Comparison of ENCODE assay signal across 22 cellular contexts in the genomic region with DNA sequence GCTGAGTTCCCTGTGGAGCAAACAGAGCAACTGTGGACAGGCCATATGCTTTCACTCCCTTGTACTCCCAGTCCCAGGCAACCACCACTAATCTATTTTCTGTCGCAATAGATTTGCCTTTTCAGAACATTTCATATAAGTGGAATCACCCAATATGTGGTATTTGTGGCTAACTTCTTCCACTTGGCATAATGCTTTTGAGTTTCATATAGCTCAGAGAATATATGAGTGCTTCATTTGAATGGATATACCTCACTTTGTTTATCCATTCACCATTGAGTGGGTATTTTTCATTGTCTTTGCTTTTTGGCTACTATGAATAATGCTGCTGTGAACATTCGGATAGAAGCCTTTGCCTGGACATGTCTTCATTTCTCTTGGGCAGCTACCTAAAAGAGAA.
A peak's percentile ranks its signal among the peaks of the same experiment; 100 is the strongest.
DNase-seq lines count a peak whose midpoint lies in the region; ATAC-seq and TF ChIP-seq lines count a peak whose summit lies in the region.
"Had no signal": no experiment of that assay in that cellular context is flagged by ENCODE, and none has a peak within 500 bp of the region (broad histone marks: within the 10 kb centered on the region; RNA-seq: fewer than 3 reads in every experiment).

No MANE protein-coding gene starts in this region.

- peaks cover 5% of the 10 kb centered on the region for H3K79me2 ChIP-seq in smooth muscle cell (ENCODE audit: low read depth)

- no peaks in the 10 kb centered on the region for H3K27me3 ChIP-seq in RWPE2 (ENCODE audit: insufficient read depth, poor library complexity, severe bottlenecking)
- H3K27me3 ChIP-seq in smooth muscle cell (ENCODE audit: low read depth), result no peaks in the 10 kb centered on the region
- H3K27me3 ChIP-seq in Peyer's patch, result no peaks in the 10 kb centered on the region
- H3K27me3 ChIP-seq: hepatocyte, SJCRH30 had no signal

- H3K4me3 Mint-ChIP-seq in activated CD4-positive, alpha-beta T cell treated with anti-CD3 and anti-CD28 coated beads for 36 hours, result no peak overlapping the region
- H3K4me3 Mint-ChIP-seq: activated CD8-positive, alpha-beta memory T cell treated with anti-CD3 and anti-CD28 coated beads, Interleukin-2, amount 10 ng/mL, durations not matched to agents 7 days and 5 days; CD14-positive monocyte; mesothelial cell of epicardium had no signal

- H3K4me1 ChIP-seq in RWPE2 (ENCODE audit: insufficient read depth, poor library complexity, severe bottlenecking) (peaks cover 19% of the 10 kb centered on the region), smooth muscle cell (ENCODE audit: low read depth) (no peaks in the 10 kb centered on the region), Peyer's patch (peaks cover 0 to 6% (median 0%) of the 10 kb centered on the region in 4 donors)
- H3K4me1 ChIP-seq: SJCRH30 had no signal

- H3K36me3 ChIP-seq in RWPE2 (ENCODE audit: low read depth) (no peaks in the 10 kb centered on the region), smooth muscle cell (ENCODE audit: low read depth) (no peaks in the 10 kb centered on the region), Peyer's patch (peaks cover 0 to 8% (median 0%) of the 10 kb centered on the region in 3 donors)
- H3K36me3 ChIP-seq: SJCRH30 had no signal

- no peaks in the 10 kb centered on the region for H4K20me1 ChIP-seq in smooth muscle cell (ENCODE audit: low read depth)

- H3K4me2 ChIP-seq in smooth muscle cell, result peak overlapping the region; percentile 41
- H3K4me2 ChIP-seq: hepatocyte had no signal

- peak overlapping the region; percentile 65 for H3K27ac ChIP-seq in RWPE2 (ENCODE audit: poor library complexity, severe bottlenecking)
- peak overlapping the region; percentile 35 for H3K27ac ChIP-seq in smooth muscle cell (ENCODE audit: low read depth)
- no peak overlapping the region for H3K27ac ChIP-seq in Peyer's patch
- H3K27ac ChIP-seq: hepatocyte, SJCRH30 had no signal

- H3K4me3 ChIP-seq in RWPE2 (ENCODE audit: severe bottlenecking) (no peak overlapping the region), smooth muscle cell (no peak overlapping the region), Peyer's patch (no peak overlapping the region)
- H3K4me3 ChIP-seq: hepatocyte, SJCRH30 had no signal

- CTCF ChIA-PET in activated CD4-positive, alpha-beta T cell treated with anti-CD3 and anti-CD28 coated beads for 36 hours (lab: Charles Lee), result no interaction called here

- 79% methylated on average over 2 of the region's 2 CpGs for WGBS in smooth muscle cell (ENCODE audit: low lambda C conversion rate)

- H3K4me1 Mint-ChIP-seq in activated CD4-positive, alpha-beta T cell treated with anti-CD3 and anti-CD28 coated beads for 36 hours, result peaks cover 22% of the 10 kb centered on the region
- H3K4me1 Mint-ChIP-seq: activated CD8-positive, alpha-beta memory T cell treated with anti-CD3 and anti-CD28 coated beads, Interleukin-2, amount 10 ng/mL, durations not matched to agents 7 days and 5 days had no signal

- H3F3A ChIP-seq in smooth muscle cell (ENCODE audit: low read depth), result no peaks in the 10 kb centered on the region

- intact Hi-C loops in activated CD4-positive, alpha-beta T cell treated with anti-CD3 and anti-CD28 coated beads for 36 hours (cut with DNase I, micrococcal nuclease), result no loop called here

- H3K9me3 ChIP-seq in RWPE2 (ENCODE audit: severe bottlenecking) (peaks cover 7% of the 10 kb centered on the region), smooth muscle cell (replicated peaks; ENCODE audit: low read depth) (no peaks in the 10 kb centered on the region), Peyer's patch (peaks cover 0 to 7% (median 0%) of the 10 kb centered on the region in 4 donors)
- H3K9me3 ChIP-seq: SJCRH30 had no signal

- no peak overlapping the region for H3K27ac Mint-ChIP-seq in activated CD4-positive, alpha-beta T cell treated with anti-CD3 and anti-CD28 coated beads for 36 hours
- H3K27ac Mint-ChIP-seq: activated CD8-positive, alpha-beta memory T cell treated with anti-CD3 and anti-CD28 coated beads, Interleukin-2, amount 10 ng/mL, durations not matched to agents 7 days and 5 days; mesothelial cell of epicardium had no signal

- no peak for DNase-seq in activated CD4-positive, alpha-beta T cell treated with anti-CD3 and anti-CD28 coated beads for 36 hours
- DNase-seq in activated CD4-positive, alpha-beta T cell treated with anti-CD3 and anti-CD28 coated beads for 1 hour, result no peak
- no peak for DNase-seq in RWPE2 (ENCODE audit: low spot score)
- peak; percentile 57 for DNase-seq in fibroblast of gingiva (ENCODE audit: low read depth)
- DNase-seq in smooth muscle cell (lab: John Stamatoyannopoulos, UW; ENCODE audit: unreplicated experiment), result no peak
- no peak for DNase-seq in Peyer's patch
- no peak for DNase-seq in stimulated activated CD4-positive, alpha-beta T cell treated with anti-CD3 and anti-CD28 coated beads, Interleukin-1b, Interleukin-23, amount 100 ng/mL, for 48 hours
- DNase-seq: activated CD4-positive, CD25-positive, alpha-beta regulatory T cell; activated CD8-positive, alpha-beta memory T cell treated with anti-CD3 and anti-CD28 coated beads, Interleukin-2, amount 10 ng/mL, durations not matched to agents 7 days and 5 days; activated gamma-delta T cell; DMS153; erythroblast; NCI-H146; NCI-H345; NK-92 treated with Interleukin-12 subunit alpha and Interleukin-12 subunit beta, amount 100 ng/mL, for 24 hours; retina; SJCRH30; T-helper 2 cell had no signal

- POLR2A ChIA-PET in activated CD4-positive, alpha-beta T cell treated with anti-CD3 and anti-CD28 coated beads for 36 hours (lab: Charles Lee), result no interaction called here

- H3K9me3 Mint-ChIP-seq in activated CD4-positive, alpha-beta T cell treated with anti-CD3 and anti-CD28 coated beads for 36 hours (ENCODE audit: low read depth), result peaks cover 20% of the 10 kb centered on the region

- ATAC-seq in activated CD4-positive, alpha-beta T cell treated with anti-CD3 and anti-CD28 coated beads for 36 hours, result peak; percentile 55
- ATAC-seq in RWPE2 (ENCODE audit: low read depth) (peak; percentile 85), HG02759 (IDR thresholded peaks at IDR 0.05; ENCODE audit: unreplicated experiment) (no peak)
- ATAC-seq: activated CD8-positive, alpha-beta memory T cell treated with anti-CD3 and anti-CD28 coated beads, Interleukin-2, amount 10 ng/mL, durations not matched to agents 7 days and 5 days had no signal

- no peak overlapping the region for H2AFZ ChIP-seq in smooth muscle cell (ENCODE audit: low read depth)
- H2AFZ ChIP-seq: hepatocyte had no signal

- H3K36me3 Mint-ChIP-seq in activated CD4-positive, alpha-beta T cell treated with anti-CD3 and anti-CD28 coated beads for 36 hours (ENCODE audit: low read depth), result peaks cover 19% of the 10 kb centered on the region

- TF ChIP-seq POLR2A in Peyer's patch (IDR thresholded peaks at IDR 0.05), result no peak

- no peaks in the 10 kb centered on the region for H3K27me3 Mint-ChIP-seq in activated CD4-positive, alpha-beta T cell treated with anti-CD3 and anti-CD28 coated beads for 36 hours
- H3K27me3 Mint-ChIP-seq: activated CD8-positive, alpha-beta memory T cell treated with anti-CD3 and anti-CD28 coated beads, Interleukin-2, amount 10 ng/mL, durations not matched to agents 7 days and 5 days had no signal

- no peak overlapping the region for H3K9ac ChIP-seq in smooth muscle cell (ENCODE audit: low read depth)

- TF ChIP-seq CTCF in RWPE2 (IDR thresholded peaks at IDR 0.05; ENCODE audit: poor library complexity, severe bottlenecking), result no peak
- no peak for TF ChIP-seq CTCF in smooth muscle cell (IDR thresholded peaks at IDR 0.05; ENCODE audit: borderline replicate concordance, insufficient read depth, poor library complexity, severe bottlenecking)
- TF ChIP-seq CTCF in Peyer's patch (IDR thresholded peaks at IDR 0.05), result no peak

Comparison
In these comparisons a context has a peak if more than half of its experiments do, and no peak if none do; other contexts are left out.
1. H3K27ac ChIP-seq: peak in RWPE2 (single experiment) and smooth muscle cell (single experiment); none in Peyer's patch (0 of 4).